Comparison of ENCODE assay signal across 21 cellular contexts in genomic region chr1:156803086-156803851, GRCh38. TPM values are rescaled to one million over a fixed set of nuclear protein-coding genes. Genes with fewer than 3 reads are reported as not detected.
A peak's percentile ranks its signal among the peaks of the same experiment; 100 is the strongest.
DNase-seq lines count a peak whose midpoint lies in the region; TF ChIP-seq lines count a peak whose summit lies in the region.
"Had no signal": no experiment of that assay in that cellular context is flagged by ENCODE, and none has a peak within 500 bp of the region (broad histone marks: within the 10 kb centered on the region; RNA-seq: fewer than 3 reads in every experiment).

No MANE protein-coding gene starts in this region.

- no peak for TF ChIP-seq CTCF in epithelial cell of esophagus (IDR thresholded peaks at IDR 0.05; ENCODE audit: insufficient read depth, low read depth, low read length, missing control alignments)
- no peak for TF ChIP-seq CTCF in thyroid gland (IDR thresholded peaks at IDR 0.05)

- no peaks in the 10 kb centered on the region for H3K27me3 Mint-ChIP-seq in activated CD4-positive, alpha-beta memory T cell treated with anti-CD3 and anti-CD28 coated beads, Interleukin-2, amount 10 ng/mL, durations not matched to agents 7 days and 5 days
- H3K27me3 Mint-ChIP-seq: activated naive CD4-positive, alpha-beta T cell treated with anti-CD3 and anti-CD28 coated beads, Interleukin-2, amount 50 U/mL, for 24 hours had no signal

- H3K4me3 Mint-ChIP-seq in activated CD4-positive, alpha-beta memory T cell treated with anti-CD3 and anti-CD28 coated beads, Interleukin-2, amount 10 ng/mL, durations not matched to agents 7 days and 5 days: no peak overlapping the region
- H3K4me3 Mint-ChIP-seq: activated naive CD4-positive, alpha-beta T cell treated with anti-CD3 and anti-CD28 coated beads, Interleukin-2, amount 50 U/mL, for 24 hours had no signal

- intact Hi-C loops in thyroid gland (cut with DNase I): no loop called here

- POLR2A ChIA-PET in activated CD4-positive, alpha-beta memory T cell treated with anti-CD3 and anti-CD28 coated beads, Interleukin-2, amount 10 ng/mL, durations not matched to agents 7 days and 5 days (lab: Charles Lee): interaction anchor here (0.8 to 9.7 kb wide), 12 partner anchors 10 to 60 kb away, joined by 3 to 126 read pairs (median 4); partner anchors contain the start of genes NTRK1 and SH2D2A

- peaks cover 18 to 49% of the 10 kb centered on the region in 2 donors for H3K4me1 ChIP-seq in thyroid gland

- no peak for TF ChIP-seq POLR2A in thyroid gland (IDR thresholded peaks at IDR 0.05)

- H3K9me3 Mint-ChIP-seq in activated CD4-positive, alpha-beta memory T cell treated with anti-CD3 and anti-CD28 coated beads, Interleukin-2, amount 10 ng/mL, durations not matched to agents 7 days and 5 days: no peaks in the 10 kb centered on the region
- H3K9me3 Mint-ChIP-seq: activated naive CD4-positive, alpha-beta T cell treated with anti-CD3 and anti-CD28 coated beads, Interleukin-2, amount 50 U/mL, for 24 hours had no signal

- CTCF ChIA-PET in activated CD4-positive, alpha-beta memory T cell treated with anti-CD3 and anti-CD28 coated beads, Interleukin-2, amount 10 ng/mL, durations not matched to agents 7 days and 5 days (lab: Charles Lee): interaction anchor here (1.1 to 13.6 kb wide), 3 partner anchors 11 to 89 kb away, joined by 5 to 238 read pairs (median 5); partner anchors contain the start of genes INSRR and NTRK1

- H3K36me3 Mint-ChIP-seq in activated CD4-positive, alpha-beta memory T cell treated with anti-CD3 and anti-CD28 coated beads, Interleukin-2, amount 10 ng/mL, durations not matched to agents 7 days and 5 days (ENCODE audit: low read depth): peaks cover 69% of the 10 kb centered on the region

- H3K4me3 ChIP-seq in epithelial cell of esophagus (ENCODE audit: low read length) (no peak overlapping the region), thyroid gland (replicated peaks in 1 of 3) (no peak overlapping the region)
- H3K4me3 ChIP-seq: sigmoid colon, transverse colon had no signal

- peaks cover 16 to 19% of the 10 kb centered on the region in 2 donors for H3K36me3 ChIP-seq in thyroid gland

- 71 to 75% methylated on average over 12 of the region's 13 CpGs for WGBS in thyroid gland, 2 donors

- H3K9me3 ChIP-seq in thyroid gland: no peaks in the 10 kb centered on the region
- H3K9me3 ChIP-seq: sigmoid colon, transverse colon had no signal

- H3K27ac Mint-ChIP-seq in activated CD4-positive, alpha-beta memory T cell treated with anti-CD3 and anti-CD28 coated beads, Interleukin-2, amount 10 ng/mL, durations not matched to agents 7 days and 5 days: peak overlapping the region; percentile 83
- H3K27ac Mint-ChIP-seq: activated naive CD4-positive, alpha-beta T cell treated with anti-CD3 and anti-CD28 coated beads, Interleukin-2, amount 50 U/mL, for 24 hours had no signal

- peak; percentile 35 for DNase-seq in stimulated activated CD4-positive, alpha-beta T cell treated with anti-CD3 and anti-CD28 coated beads, Interleukin-15, amount 100 ng/mL, for 24 hours
- no peak for DNase-seq in stimulated activated CD4-positive, alpha-beta T cell treated with anti-CD3 and anti-CD28 coated beads, Interleukin-2, amount 100 ng/mL, for 48 hours
- DNase-seq in activated CD4-positive, alpha-beta memory T cell treated with anti-CD3 and anti-CD28 coated beads, Interleukin-2, amount 10 ng/mL, durations not matched to agents 7 days and 5 days: no peak
- DNase-seq in epithelial cell of esophagus (ENCODE audit: low read depth) (peak; percentile 31), thyroid gland (peak; percentile 28 to 37), SKM-1 treated with dmso at 0.1 percent for 144 hours (lab: John Stamatoyannopoulos, UW; ENCODE audit: unreplicated experiment) (no peak), D341Med (ENCODE audit: low spot score) (no peak)
- no peak for DNase-seq in stimulated activated CD8-positive, alpha-beta memory T cell treated with anti-CD3 and anti-CD28 coated beads, Interleukin-4, amount 100 ng/mL, for 48 hours
- DNase-seq: activated CD4-positive, alpha-beta T cell treated with anti-CD3 and anti-CD28 coated beads for 48 hours; AML-193; effector CD4-positive, alpha-beta T cell; hypothalamus; NCI-H1694 treated with DMSO at 0.1 percent for 48 hours; NCI-H510A; SHP77 treated with DMSO at 0.1 percent for 48 hours; sigmoid colon; stimulated activated CD4-positive, alpha-beta T cell treated with anti-CD3 and anti-CD28 coated beads, Interleukin-4, amount 100 ng/mL, for 1 hour; T1000; transverse colon had no signal

- no peaks in the 10 kb centered on the region for H3K27me3 ChIP-seq in thyroid gland
- H3K27me3 ChIP-seq: sigmoid colon, transverse colon had no signal

- peaks cover 75% of the 10 kb centered on the region for H3K4me1 Mint-ChIP-seq in activated CD4-positive, alpha-beta memory T cell treated with anti-CD3 and anti-CD28 coated beads, Interleukin-2, amount 10 ng/mL, durations not matched to agents 7 days and 5 days

- peak overlapping the region in 2 of 3 donors; percentile 52 to 63 for H3K27ac ChIP-seq in thyroid gland
- H3K27ac ChIP-seq: sigmoid colon, transverse colon had no signal

RNA-seq across cellular contexts. Expression of gene SH2D2A, which starts 13.4 kb away (rescaled TPM):
- total RNA-seq in activated CD4-positive, alpha-beta memory T cell treated with anti-CD3 and anti-CD28 coated beads, Interleukin-2, amount 10 ng/mL, durations not matched to agents 7 days and 5 days: 100 to 1,000 TPM; 192 to 193 TPM
- total RNA-seq in thyroid gland: 1 to 10 TPM; 1.2 to 3.3 (median 2.0) TPM

RNA-seq across cellular contexts. Expression of gene PRCC, which starts 35.9 kb away (rescaled TPM):
- 10 to 100 TPM; 61.6 to 74.1 TPM for total RNA-seq in activated CD4-positive, alpha-beta memory T cell treated with anti-CD3 and anti-CD28 coated beads, Interleukin-2, amount 10 ng/mL, durations not matched to agents 7 days and 5 days
- total RNA-seq in thyroid gland: 10 to 100 TPM; 34.8 to 57.9 (median 43.6) TPM

RNA-seq across cellular contexts. Expression of gene HDGF, which starts 51.8 kb away (rescaled TPM):
- 100 to 1,000 TPM; 222 to 229 TPM for total RNA-seq in activated CD4-positive, alpha-beta memory T cell treated with anti-CD3 and anti-CD28 coated beads, Interleukin-2, amount 10 ng/mL, durations not matched to agents 7 days and 5 days
- total RNA-seq in thyroid gland: 100 to 1,000 TPM; 147 to 162 (median 148) TPM

RNA-seq across cellular contexts. Expression of gene INSRR, which starts 55.6 kb away (rescaled TPM):
- under 1 TPM; 0.08 to 0.13 TPM for total RNA-seq in activated CD4-positive, alpha-beta memory T cell treated with anti-CD3 and anti-CD28 coated beads, Interleukin-2, amount 10 ng/mL, durations not matched to agents 7 days and 5 days
- total RNA-seq in thyroid gland: not detected
- total RNA-seq: M059J, sigmoid colon, transverse colon had no signal

RNA-seq across cellular contexts. Expression of gene NTRK1, which starts 57.4 kb away (rescaled TPM):
- total RNA-seq in activated CD4-positive, alpha-beta memory T cell treated with anti-CD3 and anti-CD28 coated beads, Interleukin-2, amount 10 ng/mL, durations not matched to agents 7 days and 5 days: 1 to 10 TPM; 1.6 to 1.8 TPM
- total RNA-seq in thyroid gland: 1 to 10 TPM in 1 of 4 donors, under 1 TPM in 3; 0.11 to 1.2 (median 0.63) TPM
- total RNA-seq: M059J had no signal

Comparison
In these comparisons a context has a peak if more than half of its experiments do, and no peak if none do; other contexts are left out.
1. DNase-seq: peak in stimulated activated CD4-positive, alpha-beta T cell treated with anti-CD3 and anti-CD28 coated beads, Interleukin-15, amount 100 ng/mL, for 24 hours (single experiment), epithelial cell of esophagus (single experiment) and thyroid gland (2 of 2); none in stimulated activated CD4-positive, alpha-beta T cell treated with anti-CD3 and anti-CD28 coated beads, Interleukin-2, amount 100 ng/mL, for 48 hours (0 of 2), activated CD4-positive, alpha-beta memory T cell treated with anti-CD3 and anti-CD28 coated beads, Interleukin-2, amount 10 ng/mL, durations not matched to agents 7 days and 5 days (single experiment), SKM-1 treated with dmso at 0.1 percent for 144 hours (single experiment), D341Med (single experiment) and stimulated activated CD8-positive, alpha-beta memory T cell treated with anti-CD3 and anti-CD28 coated beads, Interleukin-4, amount 100 ng/mL, for 48 hours (single experiment).
2. RNA of gene SH2D2A, which starts 13.4 kb away (total RNA-seq): 192 to 193 TPM in activated CD4-positive, alpha-beta memory T cell treated with anti-CD3 and anti-CD28 coated beads, Interleukin-2, amount 10 ng/mL, durations not matched to agents 7 days and 5 days; 1.2 to 3.3 TPM in thyroid gland; every median in the first group is over 10 times any median in the second.